8 cellular contexts compared by ENCODE assay signal in genomic region chr10:73159038-73159648, GRCh38. TPM values are rescaled to one million over a fixed set of nuclear protein-coding genes. Genes with fewer than 3 reads are reported as not detected.
DNase-seq lines count a peak whose midpoint lies in the region; ATAC-seq and TF ChIP-seq lines count a peak whose summit lies in the region.

No MANE protein-coding gene starts in this region.

- H3K27ac ChIP-seq in coronary artery, result no peak overlapping the region
- H3K27ac ChIP-seq in lung (ENCODE audit: low read depth in 1 of 2, low read length in 1 of 2), result no peak overlapping the region

- ATAC-seq in lung (ENCODE audit: insufficient read depth, low FRiP score), result peak; percentile 41
- ATAC-seq in HG03520 (IDR thresholded peaks at IDR 0.05; ENCODE audit: unreplicated experiment), result no peak

- no peaks in the 10 kb centered on the region for H3K27me3 ChIP-seq in lung (ENCODE audit: control insufficient read depth, insufficient read depth)

- H3K9me3 Mint-ChIP-seq in activated CD4-positive, alpha-beta T cell treated with anti-CD3 and anti-CD28 coated beads, Interleukin-2, amount 10 ng/mL, durations not matched to agents 24 days and 14 days, result no peaks in the 10 kb centered on the region

- WGBS in lung, 2 donors, result 7 to 11% methylated on average over 5 of the region's 5 CpGs

- H3K4me1 ChIP-seq in lung (ENCODE audit: control insufficient read depth in 2 of 2, insufficient read depth in 2 of 2, low read length in 2 of 2), result peaks cover 0 to 2% of the 10 kb centered on the region in 2 donors

- intact Hi-C loops in activated CD4-positive, alpha-beta T cell treated with anti-CD3 and anti-CD28 coated beads, Interleukin-2, amount 10 ng/mL, durations not matched to agents 24 days and 14 days (cut with micrococcal nuclease), result loop anchor here (1.0 kb wide), 1 partner anchor 63 kb away; the partner anchor contains the start of gene P4HA1

- H3K36me3 Mint-ChIP-seq in activated CD4-positive, alpha-beta T cell treated with anti-CD3 and anti-CD28 coated beads, Interleukin-2, amount 10 ng/mL, durations not matched to agents 24 days and 14 days (ENCODE audit: low read depth), result peaks cover 53% of the 10 kb centered on the region

- DNase-seq in NOMO-1 (lab: John Stamatoyannopoulos, UW; ENCODE audit: unreplicated experiment in 2 of 2), result peak; percentile 2 to 34
- DNase-seq in NOMO-1 treated with dmso at 0.1 percent for 144 hours (lab: John Stamatoyannopoulos, UW; ENCODE audit: unreplicated experiment), result no peak
- peak; percentile 36 for DNase-seq in NCI-H146 (lab: John Stamatoyannopoulos, UW)
- DNase-seq in activated CD4-positive, alpha-beta T cell treated with anti-CD3 and anti-CD28 coated beads, Interleukin-2, amount 10 ng/mL, durations not matched to agents 24 days and 14 days, result peak; percentile 85
- no peak for DNase-seq in coronary artery (ENCODE audit: low spot score)
- DNase-seq in lung (ENCODE audit: low spot score), result peak; percentile 39
- DNase-seq in stimulated activated CD8-positive, alpha-beta memory T cell treated with anti-CD3 and anti-CD28 coated beads, Interleukin-2, amount 100 ng/mL, for 48 hours (ENCODE audit: low read depth in 2 of 2), result peak; percentile 12 to 20

- no peak overlapping the region for H3K4me3 Mint-ChIP-seq in activated CD4-positive, alpha-beta T cell treated with anti-CD3 and anti-CD28 coated beads, Interleukin-2, amount 10 ng/mL, durations not matched to agents 24 days and 14 days

- no peaks in the 10 kb centered on the region for H3K9me3 ChIP-seq in lung (ENCODE audit: control insufficient read depth in 2 of 2, insufficient read depth in 1 of 2, low read length in 1 of 2)

- H3K4me1 Mint-ChIP-seq in activated CD4-positive, alpha-beta T cell treated with anti-CD3 and anti-CD28 coated beads, Interleukin-2, amount 10 ng/mL, durations not matched to agents 24 days and 14 days, result peaks cover 33% of the 10 kb centered on the region

- no peak overlapping the region for H3K4me3 ChIP-seq in coronary artery
- H3K4me3 ChIP-seq in lung, result no peak overlapping the region

- peaks cover 10 to 12% of the 10 kb centered on the region in 2 donors for H3K36me3 ChIP-seq in lung (ENCODE audit: control insufficient read depth in 2 of 2, insufficient read depth in 2 of 2, low read length in 2 of 2)

- TF ChIP-seq CTCF in coronary artery (IDR thresholded peaks at IDR 0.05) (peak; percentile 72), lung (IDR thresholded peaks at IDR 0.05; ENCODE audit: control extremely low read depth, extremely low read depth) (peak; percentile 45)

- no peaks in the 10 kb centered on the region for H3K27me3 Mint-ChIP-seq in activated CD4-positive, alpha-beta T cell treated with anti-CD3 and anti-CD28 coated beads, Interleukin-2, amount 10 ng/mL, durations not matched to agents 24 days and 14 days

- no peak overlapping the region for H3K27ac Mint-ChIP-seq in activated CD4-positive, alpha-beta T cell treated with anti-CD3 and anti-CD28 coated beads, Interleukin-2, amount 10 ng/mL, durations not matched to agents 24 days and 14 days

RNA-seq across cellular contexts. Expression of gene ECD, which starts 8.7 kb away (rescaled TPM):
- total RNA-seq in activated CD4-positive, alpha-beta T cell treated with anti-CD3 and anti-CD28 coated beads, Interleukin-2, amount 10 ng/mL, durations not matched to agents 24 days and 14 days, result 38.5 and 40.7 TPM in 2 replicates
- total RNA-seq in lung, result 10 to 100 TPM; 19.2 to 29.5 TPM
- polyA plus RNA-seq in lung, result 10 to 100 TPM; 11.2 to 12.4 TPM

RNA-seq across cellular contexts. Expression of gene FAM149B1, which starts 8.8 kb away (rescaled TPM):
- 10.5 and 11.5 TPM in 2 replicates for total RNA-seq in activated CD4-positive, alpha-beta T cell treated with anti-CD3 and anti-CD28 coated beads, Interleukin-2, amount 10 ng/mL, durations not matched to agents 24 days and 14 days
- total RNA-seq in lung, result 10 to 100 TPM; 19.0 to 35.9 TPM
- 10 to 100 TPM; 10.7 to 17.1 TPM for polyA plus RNA-seq in lung

RNA-seq across cellular contexts. Expression of gene NUDT13, which starts 48.9 kb away (rescaled TPM):
- total RNA-seq in activated CD4-positive, alpha-beta T cell treated with anti-CD3 and anti-CD28 coated beads, Interleukin-2, amount 10 ng/mL, durations not matched to agents 24 days and 14 days, result 0.80 and 0.91 TPM in 2 replicates
- total RNA-seq in lung, result 1 to 10 TPM; 2.4 to 3.8 TPM
- 1 to 10 TPM; 1.4 to 4.2 TPM for polyA plus RNA-seq in lung

Comparison
In these comparisons a context has a peak if more than half of its experiments do, and no peak if none do; other contexts are left out.
1. DNase-seq: peak in NOMO-1 (2 of 2), NCI-H146 (single experiment), activated CD4-positive, alpha-beta T cell treated with anti-CD3 and anti-CD28 coated beads, Interleukin-2, amount 10 ng/mL, durations not matched to agents 24 days and 14 days (single experiment), lung (single experiment) and stimulated activated CD8-positive, alpha-beta memory T cell treated with anti-CD3 and anti-CD28 coated beads, Interleukin-2, amount 100 ng/mL, for 48 hours (2 of 2); none in NOMO-1 treated with dmso at 0.1 percent for 144 hours (single experiment) and coronary artery (single experiment).